ENCODE assay signal across 20 cellular contexts in genomic region chr14:61508526-61508925, GRCh38.
DNase-seq lines count a peak whose midpoint lies in the region; ATAC-seq and TF ChIP-seq lines count a peak whose summit lies in the region.
"Had no signal": no experiment of that assay in that cellular context is flagged by ENCODE, and none has a peak within 500 bp of the region (broad histone marks: within the 10 kb centered on the region; RNA-seq: fewer than 3 reads in every experiment).

No MANE protein-coding gene starts in this region.

- no peak overlapping the region for H3K4me3 ChIP-seq in cardiac muscle cell
- H3K4me3 ChIP-seq in SK-N-SH (ENCODE audit: low read depth in 2 of 2, low read length in 1 of 2): no peak overlapping the region
- no peak overlapping the region for H3K4me3 ChIP-seq in thyroid gland (replicated peaks in 1 of 3)
- no peak overlapping the region for H3K4me3 ChIP-seq in transverse colon

- no peak overlapping the region for H2AFZ ChIP-seq in SK-N-SH (ENCODE audit: low read depth)

- peaks cover 84% of the 10 kb centered on the region for H3K4me1 Mint-ChIP-seq in central memory CD8-positive, alpha-beta T cell

- H3K27me3 Mint-ChIP-seq in central memory CD8-positive, alpha-beta T cell: no peaks in the 10 kb centered on the region
- H3K27me3 Mint-ChIP-seq: type B pancreatic cell had no signal

- H3K36me3 Mint-ChIP-seq in central memory CD8-positive, alpha-beta T cell (ENCODE audit: insufficient read depth): peaks cover 79% of the 10 kb centered on the region
- H3K36me3 Mint-ChIP-seq: brain had no signal

- intact Hi-C loops in left ventricle myocardium superior (cut with micrococcal nuclease): no loop called here
- intact Hi-C loops in thyroid gland (cut with DNase I): no loop called here
- intact Hi-C loops in transverse colon (cut with DNase I; ENCODE audit: low total_unique reads): no loop called here

- H3K27ac Mint-ChIP-seq in central memory CD8-positive, alpha-beta T cell (ENCODE audit: low read depth): peak overlapping the region; percentile 80
- H3K27ac Mint-ChIP-seq: brain, nephron, type B pancreatic cell had no signal

- peaks cover 4% of the 10 kb centered on the region for H3K36me3 ChIP-seq in cardiac muscle cell
- no peaks in the 10 kb centered on the region for H3K36me3 ChIP-seq in SK-N-SH (replicated peaks in 1 of 2; ENCODE audit: control insufficient read depth in 1 of 2, insufficient read depth in 2 of 2, low read length in 1 of 2)
- no peaks in the 10 kb centered on the region for H3K36me3 ChIP-seq in thyroid gland
- H3K36me3 ChIP-seq in transverse colon: no peaks in the 10 kb centered on the region

- no peak overlapping the region for H3K4me2 ChIP-seq in SK-N-SH

- TF ChIP-seq POLR2A in thyroid gland (IDR thresholded peaks at IDR 0.05): no peak
- TF ChIP-seq POLR2A in transverse colon (IDR thresholded peaks at IDR 0.05): no peak

- TF ChIP-seq CTCF in cardiac muscle cell (IDR thresholded peaks at IDR 0.05; ENCODE audit: low read depth, low read length) (no peak), SK-N-SH (IDR thresholded peaks at IDR 0.05) (no peak), thyroid gland (IDR thresholded peaks at IDR 0.05) (no peak), transverse colon (IDR thresholded peaks at IDR 0.05) (no peak)

- in situ Hi-C loops in transverse colon (cut with MboI; ENCODE audit: low pct_ligation_motif_present in 1 of 4, low pct_unique_long_range_greater_than_20kb in 1 of 4, low sequenced_read_pairs in 3 of 4): no loop called here

- H3K9me3 ChIP-seq in cardiac muscle cell (ENCODE audit: low read depth) (no peaks in the 10 kb centered on the region), SK-N-SH (no peaks in the 10 kb centered on the region), thyroid gland (no peaks in the 10 kb centered on the region), transverse colon (no peaks in the 10 kb centered on the region)
- H3K9me3 ChIP-seq: Caco-2 had no signal

- 43% methylated on average over 2 of the region's 2 CpGs for WGBS in SK-N-SH (ENCODE audit: low lambda C conversion rate)
- WGBS in thyroid gland, 2 donors: 48 to 50% methylated on average over 2 of the region's 2 CpGs
- WGBS in transverse colon (ENCODE audit: low coverage in 1 of 2), 2 donors: 45 to 46% methylated on average over 2 of the region's 2 CpGs

- H3K9me3 Mint-ChIP-seq in central memory CD8-positive, alpha-beta T cell: no peaks in the 10 kb centered on the region
- H3K9me3 Mint-ChIP-seq: brain, nephron, type B pancreatic cell had no signal

- H3K4me1 ChIP-seq in cardiac muscle cell (ENCODE audit: low read depth) (peaks cover 13% of the 10 kb centered on the region), SK-N-SH (ENCODE audit: control insufficient read depth in 1 of 2, insufficient read depth in 2 of 2, low read depth in 1 of 2, low read length in 1 of 2) (peaks cover 0 to 31% of the 10 kb centered on the region in 2 experiments; a peak in 2 of 4 replicates), thyroid gland (peaks cover 65 to 90% of the 10 kb centered on the region in 2 donors), transverse colon (peaks cover 5 to 33% (median 16%) of the 10 kb centered on the region in 4 donors)

- H3K9ac ChIP-seq in SK-N-SH: no peak overlapping the region

- no peaks in the 10 kb centered on the region for H4K20me1 ChIP-seq in SK-N-SH (ENCODE audit: insufficient read depth)

- TF ChIP-seq EP300 in SK-N-SH (IDR thresholded peaks at IDR 0.05; ENCODE audit: borderline replicate concordance in 1 of 2, low read depth in 1 of 2, low read length in 1 of 2) (peak in 1 of 2 experiments; percentile 91; a peak in 2 of 4 replicates), transverse colon (IDR thresholded peaks at IDR 0.05; ENCODE audit: low read depth) (no peak)

- H3K9me2 ChIP-seq in SK-N-SH: no peaks in the 10 kb centered on the region

- no peak overlapping the region for H3K4me3 Mint-ChIP-seq in central memory CD8-positive, alpha-beta T cell
- H3K4me3 Mint-ChIP-seq: brain, nephron, type B pancreatic cell had no signal

- H3K27ac ChIP-seq in cardiac muscle cell: peak overlapping the region; percentile 10
- H3K27ac ChIP-seq in SK-N-SH (ENCODE audit: low read depth in 2 of 2, low read length in 1 of 2): peak overlapping the region in 1 of 2 experiments; percentile 91; a peak in 2 of 4 replicates
- H3K27ac ChIP-seq in thyroid gland: peak overlapping the region; percentile 7 to 56 (median 22)
- H3K27ac ChIP-seq in transverse colon: no peak overlapping the region

- H3F3A ChIP-seq in SK-N-SH (replicated peaks; ENCODE audit: insufficient read depth): no peaks in the 10 kb centered on the region

- POLR2A ChIA-PET in SK-N-SH (lab: Yijun Ruan, JAX): no interaction called here

- CTCF ChIA-PET in SK-N-SH (lab: Yijun Ruan, JAX): interaction anchor here (1.4 kb wide), 1 partner anchor 100 kb away, joined by 3 read pairs; no protein-coding TSS in a partner anchor

- no peaks in the 10 kb centered on the region for H3K27me3 ChIP-seq in cardiac muscle cell
- H3K27me3 ChIP-seq in SK-N-SH (ENCODE audit: insufficient read depth): no peaks in the 10 kb centered on the region
- no peaks in the 10 kb centered on the region for H3K27me3 ChIP-seq in thyroid gland
- no peaks in the 10 kb centered on the region for H3K27me3 ChIP-seq in transverse colon

- TF ChIP-seq RAD21 in SK-N-SH (IDR thresholded peaks at IDR 0.05; ENCODE audit: low read length): peak; percentile 9; the same call in 1 of the 2 replicates

- no peak for ATAC-seq in left ventricle myocardium superior
- ATAC-seq in central memory CD8-positive, alpha-beta T cell (replicated peaks; ENCODE audit: extremely low read depth, poor library complexity, severe bottlenecking): no peak
- ATAC-seq: HCT116, left cardiac atrium had no signal

- no peaks in the 10 kb centered on the region for H3K79me2 ChIP-seq in SK-N-SH (ENCODE audit: insufficient read depth)

- DNase-seq in cardiac muscle cell (ENCODE audit: low read depth in 1 of 2, low spot score in 1 of 2): no peak
- no peak for DNase-seq in left ventricle myocardium superior
- DNase-seq in SK-N-SH: peak; percentile 58
- no peak for DNase-seq in central memory CD8-positive, alpha-beta T cell (ENCODE audit: low spot score in 2 of 2)
- no peak for DNase-seq in thyroid gland
- DNase-seq in transverse colon: no peak
- DNase-seq in NCI-H82 treated with DMSO at 0.1 percent for 48 hours (lab: John Stamatoyannopoulos, UW; ENCODE audit: unreplicated experiment): no peak
- DNase-seq in GM19238 (ENCODE audit: insufficient read length, low spot score): no peak
- DNase-seq: activated CD8-positive, alpha-beta memory T cell treated with anti-CD3 and anti-CD28 coated beads, Interleukin-2, amount 50 U/mL, for 4 hours; Caco-2; glutamatergic neuron; Karpas-422; left cardiac atrium; NCI-H187; NCI-H2227 treated with DMSO at 0.1 percent for 48 hours; posterior cingulate gyrus had no signal

TF ChIP-seq in SK-N-SH, 30 proteins besides CTCF, POLR2A, EP300 and RAD21 (continues in another document):
- TF ChIP-seq RXRA (IDR thresholded peaks at IDR 0.05; ENCODE audit: borderline replicate concordance, low read depth): no peak
- no peak for TF ChIP-seq GABPA (IDR thresholded peaks at IDR 0.05; ENCODE audit: low read depth)
- TF ChIP-seq FOXJ3 (CRISPR knock-in tag; IDR thresholded peaks at IDR 0.05): no peak
- no peak for TF ChIP-seq FOSL2 (IDR thresholded peaks at IDR 0.05; ENCODE audit: borderline replicate concordance, low read depth)
- TF ChIP-seq CHD2 (IDR thresholded peaks at IDR 0.05; ENCODE audit: low read length, partially characterized antibody): peak; percentile 41
- TF ChIP-seq IRF3 (IDR thresholded peaks at IDR 0.05; ENCODE audit: low read depth, low read length): no peak
- TF ChIP-seq RFX5 (IDR thresholded peaks at IDR 0.05; ENCODE audit: low read length): no peak
- TF ChIP-seq ELF1 (IDR thresholded peaks at IDR 0.05): no peak
- TF ChIP-seq USF1 (IDR thresholded peaks at IDR 0.05; ENCODE audit: borderline replicate concordance, low read depth): no peak
- no peak for TF ChIP-seq MAX (IDR thresholded peaks at IDR 0.05; ENCODE audit: low read depth)
- TF ChIP-seq MXI1 (IDR thresholded peaks at IDR 0.05; ENCODE audit: low read depth, low read length): 0 out of 2 replicates have a peak, but pooled peaks have one; percentile 20

Comparison
In these comparisons a context has a peak if more than half of its experiments do, and no peak if none do; other contexts are left out.
1. H3K27ac ChIP-seq: peak in cardiac muscle cell (single experiment) and thyroid gland (3 of 3); none in transverse colon (0 of 4).